19 cellular contexts compared by ENCODE assay signal in genomic region chr22:49791682-49792081, GRCh38. TPM values are rescaled to one million over a fixed set of nuclear protein-coding genes. Genes with fewer than 3 reads are reported as not detected.
DNase-seq lines count a peak whose midpoint lies in the region; ATAC-seq and TF ChIP-seq lines count a peak whose summit lies in the region.
"Had no signal": no experiment of that assay in that cellular context is flagged by ENCODE, and none has a peak within 500 bp of the region (broad histone marks: within the 10 kb centered on the region; RNA-seq: fewer than 3 reads in every experiment).

No MANE protein-coding gene starts in this region.

- intact Hi-C loops in esophagus muscularis mucosa (cut with DNase I): loop anchor here (5.0 kb wide), 1 partner anchor 126 kb away; the partner anchor contains the start of genes ALG12 and CRELD2

- no peak for TF ChIP-seq EP300 in esophagus muscularis mucosa (IDR thresholded peaks at IDR 0.05)

- TF ChIP-seq POLR2A in esophagus muscularis mucosa (IDR thresholded peaks at IDR 0.05; ENCODE audit: low read depth): no peak

- TF ChIP-seq CTCF in WTC11 (IDR thresholded peaks at IDR 0.05): no peak
- no peak for TF ChIP-seq CTCF in esophagus muscularis mucosa (IDR thresholded peaks at IDR 0.05)

- H3K36me3 Mint-ChIP-seq in activated naive CD4-positive, alpha-beta T cell treated with anti-CD3 and anti-CD28 coated beads, Interleukin-2, amount 10 ng/mL, durations not matched to agents 7 days and 5 days: peaks cover 62% of the 10 kb centered on the region
- peaks cover 61% of the 10 kb centered on the region for H3K36me3 Mint-ChIP-seq in WTC11
- peaks cover 67 to 70% of the 10 kb centered on the region in 2 donors for H3K36me3 Mint-ChIP-seq in stimulated activated naive B cell treated with anti-CD40 and anti-IgM and Interleukin-4, amounts not matched to agents 10 μg/mL and 1 μg/mL and 100 μg/mL, for 72 hours

- WGBS in esophagus muscularis mucosa: 91% methylated on average over 10 of the region's 10 CpGs

- H3K27me3 Mint-ChIP-seq in activated naive CD4-positive, alpha-beta T cell treated with anti-CD3 and anti-CD28 coated beads, Interleukin-2, amount 10 ng/mL, durations not matched to agents 7 days and 5 days: no peaks in the 10 kb centered on the region
- H3K27me3 Mint-ChIP-seq in WTC11 (ENCODE audit: low read depth): no peaks in the 10 kb centered on the region
- no peaks in the 10 kb centered on the region for H3K27me3 Mint-ChIP-seq in stimulated activated naive B cell treated with anti-CD40 and anti-IgM and Interleukin-4, amounts not matched to agents 10 μg/mL and 1 μg/mL and 100 μg/mL, for 72 hours
- H3K27me3 Mint-ChIP-seq: memory B cell had no signal

- H3K4me3 Mint-ChIP-seq in activated naive CD4-positive, alpha-beta T cell treated with anti-CD3 and anti-CD28 coated beads, Interleukin-2, amount 10 ng/mL, durations not matched to agents 7 days and 5 days: no peak overlapping the region
- H3K4me3 Mint-ChIP-seq in WTC11: no peak overlapping the region
- H3K4me3 Mint-ChIP-seq in stimulated activated naive B cell treated with anti-CD40 and anti-IgM and Interleukin-4, amounts not matched to agents 10 μg/mL and 1 μg/mL and 100 μg/mL, for 72 hours: no peak overlapping the region
- H3K4me3 Mint-ChIP-seq: memory B cell, neural progenitor cell had no signal

- peak overlapping the region; percentile 71 for H3K27ac Mint-ChIP-seq in activated naive CD4-positive, alpha-beta T cell treated with anti-CD3 and anti-CD28 coated beads, Interleukin-2, amount 10 ng/mL, durations not matched to agents 7 days and 5 days
- peak overlapping the region; percentile 74; the same call in 1 of the 2 replicates for H3K27ac Mint-ChIP-seq in WTC11
- peak overlapping the region; percentile 7 for H3K27ac Mint-ChIP-seq in stimulated activated naive B cell treated with anti-CD40 and anti-IgM and Interleukin-4, amounts not matched to agents 10 μg/mL and 1 μg/mL and 100 μg/mL, for 72 hours
- H3K27ac Mint-ChIP-seq: memory B cell, neural progenitor cell had no signal

- H3K9me3 Mint-ChIP-seq in activated naive CD4-positive, alpha-beta T cell treated with anti-CD3 and anti-CD28 coated beads, Interleukin-2, amount 10 ng/mL, durations not matched to agents 7 days and 5 days: no peaks in the 10 kb centered on the region
- no peaks in the 10 kb centered on the region for H3K9me3 Mint-ChIP-seq in WTC11
- no peaks in the 10 kb centered on the region for H3K9me3 Mint-ChIP-seq in stimulated activated naive B cell treated with anti-CD40 and anti-IgM and Interleukin-4, amounts not matched to agents 10 μg/mL and 1 μg/mL and 100 μg/mL, for 72 hours
- H3K9me3 Mint-ChIP-seq: memory B cell, neural progenitor cell had no signal

- H3K4me3 ChIP-seq in esophagus muscularis mucosa: no peak overlapping the region
- H3K4me3 ChIP-seq: esophagus squamous epithelium, neural progenitor cell, SJCRH30 had no signal

- peak overlapping the region; percentile 17 to 60 (median 54) for H3K27ac ChIP-seq in esophagus muscularis mucosa (replicated peaks in 1 of 4)
- H3K27ac ChIP-seq: brain microvascular endothelial cell, neural progenitor cell, SJCRH30 had no signal

- no peak for ATAC-seq in WTC11
- no peak for ATAC-seq in stimulated activated naive B cell treated with anti-CD40 and anti-IgM and Interleukin-4, amounts not matched to agents 10 μg/mL and 1 μg/mL and 100 μg/mL, for 72 hours (replicated peaks)

- H3K27me3 ChIP-seq in esophagus muscularis mucosa: no peaks in the 10 kb centered on the region
- H3K27me3 ChIP-seq: brain microvascular endothelial cell, esophagus squamous epithelium, neural progenitor cell, SJCRH30 had no signal

- no peaks in the 10 kb centered on the region for H3K9me3 ChIP-seq in esophagus muscularis mucosa
- H3K9me3 ChIP-seq: esophagus squamous epithelium, SJCRH30 had no signal

- H3K36me3 ChIP-seq in esophagus muscularis mucosa: peaks cover 37 to 82% (median 74%) of the 10 kb centered on the region in 4 donors
- H3K36me3 ChIP-seq: neural progenitor cell had no signal

- no peak for DNase-seq in activated naive CD4-positive, alpha-beta T cell treated with anti-CD3 and anti-CD28 coated beads, Interleukin-2, amount 10 ng/mL, durations not matched to agents 7 days and 5 days
- DNase-seq in activated naive CD4-positive, alpha-beta T cell treated with Interleukin-2 at 50 U/mL for 16 hours: no peak
- DNase-seq in WTC11 (ENCODE audit: low spot score) (no peak), esophagus muscularis mucosa (ENCODE audit: extremely low spot score) (no peak), putamen (ENCODE audit: low spot score) (no peak), NCI-H1105 treated with DMSO at 0.1 percent for 48 hours (lab: John Stamatoyannopoulos, UW) (no peak), cerebellar cortex (ENCODE audit: low spot score) (no peak)
- no peak for DNase-seq in stimulated activated naive B cell treated with anti-CD40 and anti-IgM and Interleukin-4, amounts not matched to agents 10 μg/mL and 1 μg/mL and 100 μg/mL, for 72 hours
- DNase-seq: activated CD4-positive, alpha-beta T cell treated with anti-CD3 and anti-CD28 coated beads, Interleukin-2, amount 50 U/mL, for 4 hours; activated effector memory CD4-positive, alpha-beta T cell treated with anti-CD3 and anti-CD28 coated beads, Interleukin-2, amount 50 U/mL, for 16 hours; brain microvascular endothelial cell; esophagus squamous epithelium; head of caudate nucleus; NCI-H1930; NCI-H510A treated with DMSO at 0.1 percent for 48 hours; SJCRH30; T1000 had no signal

- CTCF ChIA-PET in activated naive CD4-positive, alpha-beta T cell treated with anti-CD3 and anti-CD28 coated beads, Interleukin-2, amount 10 ng/mL, durations not matched to agents 7 days and 5 days (lab: Charles Lee): no interaction called here
- CTCF ChIA-PET in WTC11 (lab: Charles Lee): no interaction called here

- peaks cover 67% of the 10 kb centered on the region for H3K4me1 Mint-ChIP-seq in activated naive CD4-positive, alpha-beta T cell treated with anti-CD3 and anti-CD28 coated beads, Interleukin-2, amount 10 ng/mL, durations not matched to agents 7 days and 5 days
- H3K4me1 Mint-ChIP-seq in WTC11: peaks cover 11% of the 10 kb centered on the region
- peaks cover 23 to 46% of the 10 kb centered on the region in 2 donors for H3K4me1 Mint-ChIP-seq in stimulated activated naive B cell treated with anti-CD40 and anti-IgM and Interleukin-4, amounts not matched to agents 10 μg/mL and 1 μg/mL and 100 μg/mL, for 72 hours

- H3K4me1 ChIP-seq in esophagus muscularis mucosa: peaks cover 57 to 79% (median 76%) of the 10 kb centered on the region in 4 donors
- H3K4me1 ChIP-seq: neural progenitor cell had no signal

- POLR2A ChIA-PET in WTC11 (lab: Charles Lee): no interaction called here

TF ChIP-seq in WTC11, 78 proteins besides CTCF, POLR2A, EP300 and RAD21:
- TF ChIP-seq ZNF317 (CRISPR knock-in tag; IDR thresholded peaks at IDR 0.05; ENCODE audit: borderline replicate concordance, low read depth) (no peak), ZNF532 (CRISPR knock-in tag; IDR thresholded peaks at IDR 0.05; ENCODE audit: borderline replicate concordance) (no peak), ETV6 (CRISPR knock-in tag; IDR thresholded peaks at IDR 0.05) (no peak), ZNF121 (CRISPR knock-in tag; IDR thresholded peaks at IDR 0.05) (no peak)

RNA-seq across cellular contexts. Expression of gene BRD1, which starts 36.0 kb away (rescaled TPM):
- 36.4 to 37.9 TPM (median 36.6 TPM) in 3 replicates for total RNA-seq in WTC11 (2021)
- total RNA-seq in esophagus muscularis mucosa: 10 to 100 TPM; 36.5 to 54.1 (median 51.4) TPM

Comparison
In these comparisons a context has a peak if more than half of its experiments do, and no peak if none do; other contexts are left out.
1. H3K27ac Mint-ChIP-seq: peak in every context shown above with its lines; median percentile 74 in WTC11; 71 in activated naive CD4-positive, alpha-beta T cell treated with anti-CD3 and anti-CD28 coated beads, Interleukin-2, amount 10 ng/mL, durations not matched to agents 7 days and 5 days; 7 in stimulated activated naive B cell treated with anti-CD40 and anti-IgM and Interleukin-4, amounts not matched to agents 10 μg/mL and 1 μg/mL and 100 μg/mL, for 72 hours.